1 cellular context compared by ENCODE assay signal in the genomic region with DNA sequence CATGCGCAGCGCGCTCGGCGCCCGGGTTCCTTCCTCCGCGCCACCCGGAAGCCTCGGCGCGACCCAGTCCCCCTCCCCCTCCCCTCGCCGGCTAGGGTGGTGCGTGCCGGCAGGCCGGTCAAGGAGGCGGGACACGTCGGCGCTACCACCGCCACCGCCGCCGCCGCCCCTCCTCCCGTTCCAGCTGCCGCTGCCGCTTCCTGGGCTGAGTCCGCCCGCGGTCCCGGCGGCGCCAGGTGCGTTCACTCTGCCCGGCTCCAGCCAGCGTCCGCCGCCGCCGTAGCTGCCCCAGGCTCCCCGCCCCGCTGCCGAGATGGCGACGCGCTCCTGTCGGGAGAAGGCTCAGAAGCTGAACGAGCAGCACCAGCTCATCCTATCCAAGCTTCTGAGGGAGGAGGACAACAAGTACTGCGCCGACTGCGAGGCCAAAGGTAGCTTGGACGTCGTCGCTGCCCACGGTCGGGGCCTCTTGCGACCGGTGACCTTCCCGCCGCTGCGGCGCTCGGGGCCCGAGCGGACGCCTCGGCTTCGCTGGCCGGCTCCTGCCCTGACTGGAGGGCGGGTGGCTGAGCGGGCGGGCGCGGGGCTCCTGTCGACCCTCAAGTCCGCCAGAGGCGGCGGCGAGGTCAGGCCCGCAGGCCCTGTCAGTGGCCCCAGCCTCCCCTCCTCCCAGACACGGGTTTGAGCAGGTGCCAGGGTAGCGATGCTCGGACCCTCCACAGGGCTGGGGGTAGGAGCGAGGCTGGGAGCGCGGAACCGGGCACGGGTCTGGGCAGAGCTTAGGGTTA.
TF ChIP-seq lines count a peak whose summit lies in the region.

A gene (plus strand): TSS at position 173 of the 788 bp plus-strand sequence. CDS start 141 bp downstream, at position 314.

TF ChIP-seq in SK-N-SH, 30 proteins besides CTCF, POLR2A, EP300 and RAD21 (continued from another document):
- TF ChIP-seq, protein P1, sequence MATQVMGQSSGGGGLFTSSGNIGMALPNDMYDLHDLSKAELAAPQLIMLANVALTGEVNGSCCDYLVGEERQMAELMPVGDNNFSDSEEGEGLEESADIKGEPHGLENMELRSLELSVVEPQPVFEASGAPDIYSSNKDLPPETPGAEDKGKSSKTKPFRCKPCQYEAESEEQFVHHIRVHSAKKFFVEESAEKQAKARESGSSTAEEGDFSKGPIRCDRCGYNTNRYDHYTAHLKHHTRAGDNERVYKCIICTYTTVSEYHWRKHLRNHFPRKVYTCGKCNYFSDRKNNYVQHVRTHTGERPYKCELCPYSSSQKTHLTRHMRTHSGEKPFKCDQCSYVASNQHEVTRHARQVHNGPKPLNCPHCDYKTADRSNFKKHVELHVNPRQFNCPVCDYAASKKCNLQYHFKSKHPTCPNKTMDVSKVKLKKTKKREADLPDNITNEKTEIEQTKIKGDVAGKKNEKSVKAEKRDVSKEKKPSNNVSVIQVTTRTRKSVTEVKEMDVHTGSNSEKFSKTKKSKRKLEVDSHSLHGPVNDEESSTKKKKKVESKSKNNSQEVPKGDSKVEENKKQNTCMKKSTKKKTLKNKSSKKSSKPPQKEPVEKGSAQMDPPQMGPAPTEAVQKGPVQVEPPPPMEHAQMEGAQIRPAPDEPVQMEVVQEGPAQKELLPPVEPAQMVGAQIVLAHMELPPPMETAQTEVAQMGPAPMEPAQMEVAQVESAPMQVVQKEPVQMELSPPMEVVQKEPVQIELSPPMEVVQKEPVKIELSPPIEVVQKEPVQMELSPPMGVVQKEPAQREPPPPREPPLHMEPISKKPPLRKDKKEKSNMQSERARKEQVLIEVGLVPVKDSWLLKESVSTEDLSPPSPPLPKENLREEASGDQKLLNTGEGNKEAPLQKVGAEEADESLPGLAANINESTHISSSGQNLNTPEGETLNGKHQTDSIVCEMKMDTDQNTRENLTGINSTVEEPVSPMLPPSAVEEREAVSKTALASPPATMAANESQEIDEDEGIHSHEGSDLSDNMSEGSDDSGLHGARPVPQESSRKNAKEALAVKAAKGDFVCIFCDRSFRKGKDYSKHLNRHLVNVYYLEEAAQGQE (IDR thresholded peaks at IDR 0.05; ENCODE audit: low read depth, low read length) = 0 out of 2 replicates have a peak, but pooled peaks have one; percentile 1
- TF ChIP-seq NRF1 (IDR thresholded peaks at IDR 0.05; ENCODE audit: low read depth, low read length) (peak; percentile 81; the same call in 1 of the 2 replicates), YY1 (IDR thresholded peaks at IDR 0.05; ENCODE audit: low read depth) (no peak), TAF1 (IDR thresholded peaks at IDR 0.05; ENCODE audit: borderline replicate concordance, low read depth, low read length) (peak; percentile 50; the same call in 1 of the 2 replicates), ELF1 (IDR thresholded peaks at IDR 0.05) (peak; percentile 88), GATA2 (CRISPR knock-in tag; IDR thresholded peaks at IDR 0.05) (no peak), FOXJ3 (CRISPR knock-in tag; IDR thresholded peaks at IDR 0.05) (no peak), MXI1 (IDR thresholded peaks at IDR 0.05; ENCODE audit: low read depth, low read length) (peak; percentile 68), TEAD4 (IDR thresholded peaks at IDR 0.05; ENCODE audit: borderline replicate concordance, insufficient read depth) (no peak), FOSL2 (IDR thresholded peaks at IDR 0.05; ENCODE audit: borderline replicate concordance, low read depth) (no peak)
- TF ChIP-seq, protein P2, sequence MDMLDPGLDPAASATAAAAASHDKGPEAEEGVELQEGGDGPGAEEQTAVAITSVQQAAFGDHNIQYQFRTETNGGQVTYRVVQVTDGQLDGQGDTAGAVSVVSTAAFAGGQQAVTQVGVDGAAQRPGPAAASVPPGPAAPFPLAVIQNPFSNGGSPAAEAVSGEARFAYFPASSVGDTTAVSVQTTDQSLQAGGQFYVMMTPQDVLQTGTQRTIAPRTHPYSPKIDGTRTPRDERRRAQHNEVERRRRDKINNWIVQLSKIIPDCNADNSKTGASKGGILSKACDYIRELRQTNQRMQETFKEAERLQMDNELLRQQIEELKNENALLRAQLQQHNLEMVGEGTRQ (IDR thresholded peaks at IDR 0.05; ENCODE audit: borderline replicate concordance, low read depth, low read length) = no peak
- TF ChIP-seq, protein P3, sequence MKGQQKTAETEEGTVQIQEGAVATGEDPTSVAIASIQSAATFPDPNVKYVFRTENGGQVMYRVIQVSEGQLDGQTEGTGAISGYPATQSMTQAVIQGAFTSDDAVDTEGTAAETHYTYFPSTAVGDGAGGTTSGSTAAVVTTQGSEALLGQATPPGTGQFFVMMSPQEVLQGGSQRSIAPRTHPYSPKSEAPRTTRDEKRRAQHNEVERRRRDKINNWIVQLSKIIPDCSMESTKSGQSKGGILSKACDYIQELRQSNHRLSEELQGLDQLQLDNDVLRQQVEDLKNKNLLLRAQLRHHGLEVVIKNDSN (IDR thresholded peaks at IDR 0.05; ENCODE audit: borderline replicate concordance, low read depth) = 0 out of 2 replicates have a peak, but pooled peaks have one; percentile 6
